ENCODE assay signal across 22 cellular contexts in the genomic region with DNA sequence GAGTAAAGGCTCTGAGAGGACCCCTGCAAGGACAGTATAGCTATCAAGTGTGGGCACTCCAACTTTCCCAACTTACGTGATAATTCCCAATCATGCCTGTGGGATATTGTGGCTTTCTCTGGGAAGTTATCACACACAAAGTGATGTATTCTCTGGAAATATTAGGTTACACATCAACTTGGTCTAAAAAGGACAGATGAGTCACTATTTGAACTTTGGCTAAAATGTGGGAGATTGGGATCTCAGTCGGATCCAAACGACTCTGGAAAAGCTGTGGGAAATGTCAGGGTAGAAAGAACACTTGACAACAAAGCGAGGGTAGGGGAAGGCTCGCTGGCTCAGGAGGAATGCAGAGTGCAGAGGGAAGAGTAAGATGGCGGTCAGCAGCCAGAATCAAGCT.
A peak's percentile ranks its signal among the peaks of the same experiment; 100 is the strongest.
DNase-seq lines count a peak whose midpoint lies in the region; ATAC-seq and TF ChIP-seq lines count a peak whose summit lies in the region.
"Had no signal": no experiment of that assay in that cellular context is flagged by ENCODE, and none has a peak within 500 bp of the region (broad histone marks: within the 10 kb centered on the region; RNA-seq: fewer than 3 reads in every experiment).

No MANE protein-coding gene starts in this region.

- POLR2A ChIA-PET in CD4-positive, alpha-beta T cell (lab: Charles Lee), result interaction anchor here (0.7 to 2.5 kb wide), 10 partner anchors 12 to 1043 kb away, joined by 3 to 11 read pairs (median 4); no protein-coding TSS in a partner anchor
- POLR2A ChIA-PET in activated CD4-positive, alpha-beta memory T cell treated with anti-CD3 and anti-CD28 coated beads for 36 hours (lab: Charles Lee), result interaction anchor here (0.9 to 1.3 kb wide), 2 partner anchors 13 to 33 kb away, joined by 4 to 6 read pairs; no protein-coding TSS in a partner anchor

- TF ChIP-seq CTCF in CD4-positive, alpha-beta T cell (IDR thresholded peaks at IDR 0.05), result no peak
- no peak for TF ChIP-seq CTCF in HFFc6 (IDR thresholded peaks at IDR 0.05)

- peak overlapping the region; percentile 93 to 97 (median 95) for H3K27ac Mint-ChIP-seq in CD4-positive, CD25-positive, alpha-beta regulatory T cell
- H3K27ac Mint-ChIP-seq in CD4-positive, alpha-beta T cell, result peak overlapping the region; percentile 96
- peak overlapping the region; percentile 82 for H3K27ac Mint-ChIP-seq in activated CD4-positive, alpha-beta memory T cell treated with anti-CD3 and anti-CD28 coated beads for 36 hours
- no peak overlapping the region for H3K27ac Mint-ChIP-seq in HFFc6
- H3K27ac Mint-ChIP-seq: neural progenitor cell had no signal

- no peaks in the 10 kb centered on the region for H3K36me3 Mint-ChIP-seq in CD4-positive, CD25-positive, alpha-beta regulatory T cell
- H3K36me3 Mint-ChIP-seq in CD4-positive, alpha-beta T cell (ENCODE audit: low read depth), result no peaks in the 10 kb centered on the region
- peaks cover 5% of the 10 kb centered on the region for H3K36me3 Mint-ChIP-seq in activated CD4-positive, alpha-beta memory T cell treated with anti-CD3 and anti-CD28 coated beads for 36 hours
- peaks cover 5% of the 10 kb centered on the region; the same call in 1 of the 2 replicates for H3K36me3 Mint-ChIP-seq in HFFc6 (ENCODE audit: low read depth)
- H3K36me3 Mint-ChIP-seq: neural progenitor cell had no signal

- H3K4me1 ChIP-seq in CD4-positive, CD25-positive, alpha-beta regulatory T cell (ENCODE audit: control insufficient read depth, insufficient read depth, low read length, poor library complexity, severe bottlenecking), result peaks cover 62% of the 10 kb centered on the region
- peaks cover 44% of the 10 kb centered on the region for H3K4me1 ChIP-seq in effector memory CD4-positive, alpha-beta T cell (ENCODE audit: control insufficient read depth, insufficient read depth, low read length, poor library complexity, severe bottlenecking)
- H3K4me1 ChIP-seq: neural progenitor cell, stomach, tibial nerve had no signal

- H3K9me3 Mint-ChIP-seq in CD4-positive, CD25-positive, alpha-beta regulatory T cell, result peaks cover 0 to 2% (median 0%) of the 10 kb centered on the region in 7 donors
- no peaks in the 10 kb centered on the region for H3K9me3 Mint-ChIP-seq in CD4-positive, alpha-beta T cell
- H3K9me3 Mint-ChIP-seq in activated CD4-positive, alpha-beta memory T cell treated with anti-CD3 and anti-CD28 coated beads for 36 hours, result peaks cover 8% of the 10 kb centered on the region
- H3K9me3 Mint-ChIP-seq in HFFc6, result peaks cover 33% of the 10 kb centered on the region
- H3K9me3 Mint-ChIP-seq: neural progenitor cell had no signal

- CTCF ChIA-PET in CD4-positive, alpha-beta T cell (lab: Charles Lee), result interaction anchor here (0.7 to 1.6 kb wide), 5 partner anchors 9 to 1051 kb away, joined by 3 to 5 read pairs (median 4); no protein-coding TSS in a partner anchor
- CTCF ChIA-PET in activated CD4-positive, alpha-beta memory T cell treated with anti-CD3 and anti-CD28 coated beads for 36 hours (lab: Charles Lee), result interaction anchor here (1.9 kb wide), 1 partner anchor 13 kb away, joined by 7 read pairs; no protein-coding TSS in a partner anchor

- DNase-seq in CD4-positive, CD25-positive, alpha-beta regulatory T cell, result no peak
- DNase-seq in CD4-positive, alpha-beta T cell, result no peak
- no peak for DNase-seq in activated CD4-positive, alpha-beta memory T cell treated with anti-CD3 and anti-CD28 coated beads for 36 hours
- DNase-seq in effector memory CD4-positive, alpha-beta T cell, result no peak
- DNase-seq in HFFc6, result no peak
- DNase-seq in iPS-NIHi11 (ENCODE audit: low spot score), result no peak
- no peak for DNase-seq in NCI-H1417 treated with DMSO at 0.1 percent for 48 hours (lab: John Stamatoyannopoulos, UW)
- DNase-seq: activated CD8-positive, alpha-beta memory T cell treated with anti-CD3 and anti-CD28 coated beads, Interleukin-2, amount 50 U/mL, for 4 hours; DMS153; GDM1; glutamatergic neuron; mucosa of descending colon; NCI-H1092 treated with DMSO at 0.1 percent for 48 hours; NCI-H2081 treated with DMSO at 0.1 percent for 48 hours; NCI-H510A; SHP77 treated with DMSO at 0.1 percent for 48 hours; stomach had no signal

- peak overlapping the region; percentile 76 for H3K27ac ChIP-seq in CD4-positive, CD25-positive, alpha-beta regulatory T cell (ENCODE audit: insufficient read depth, low read length, poor library complexity, severe bottlenecking)
- H3K27ac ChIP-seq in CD4-positive, alpha-beta T cell (ENCODE audit: low read depth, low read length), result peak overlapping the region; percentile 73
- peak overlapping the region; percentile 65 for H3K27ac ChIP-seq in effector memory CD4-positive, alpha-beta T cell (ENCODE audit: insufficient read depth, low read length, poor library complexity, severe bottlenecking)
- H3K27ac ChIP-seq: epithelial cell of prostate, neural progenitor cell, stomach, tibial nerve had no signal

- ATAC-seq in CD4-positive, CD25-positive, alpha-beta regulatory T cell (ENCODE audit: low read depth in 2 of 2), result no peak
- ATAC-seq in CD4-positive, alpha-beta T cell (ENCODE audit: poor library complexity), result no peak
- ATAC-seq: sciatic nerve had no signal

- no peaks in the 10 kb centered on the region for H3K27me3 ChIP-seq in CD4-positive, CD25-positive, alpha-beta regulatory T cell (ENCODE audit: control insufficient read depth, insufficient read depth, low read length)
- H3K27me3 ChIP-seq in CD4-positive, alpha-beta T cell (ENCODE audit: control insufficient read depth, insufficient read depth, low read length), result no peaks in the 10 kb centered on the region
- H3K27me3 ChIP-seq in effector memory CD4-positive, alpha-beta T cell (replicated peaks; ENCODE audit: control insufficient read depth, insufficient read depth, low read length, poor library complexity, severe bottlenecking), result no peaks in the 10 kb centered on the region
- H3K27me3 ChIP-seq: neural progenitor cell, tibial nerve had no signal

- peak overlapping the region; percentile 29 for H3K4me3 ChIP-seq in CD4-positive, CD25-positive, alpha-beta regulatory T cell (ENCODE audit: low read depth, low read length)
- H3K4me3 ChIP-seq in effector memory CD4-positive, alpha-beta T cell (ENCODE audit: insufficient read depth, low read depth, low read length, poor library complexity, severe bottlenecking), result no peak overlapping the region
- H3K4me3 ChIP-seq: lung, mucosa of descending colon, neural progenitor cell, stomach, tibial nerve had no signal

- no peaks in the 10 kb centered on the region for H3K9me3 ChIP-seq in CD4-positive, CD25-positive, alpha-beta regulatory T cell (ENCODE audit: control insufficient read depth in 2 of 2, low read length in 2 of 2)
- H3K9me3 ChIP-seq in CD4-positive, alpha-beta T cell (ENCODE audit: control insufficient read depth, low read length), result no peaks in the 10 kb centered on the region
- no peaks in the 10 kb centered on the region for H3K9me3 ChIP-seq in effector memory CD4-positive, alpha-beta T cell (ENCODE audit: control insufficient read depth, low read length)
- H3K9me3 ChIP-seq: mucosa of descending colon, stomach, tibial nerve had no signal

- no peaks in the 10 kb centered on the region for H3K36me3 ChIP-seq in CD4-positive, CD25-positive, alpha-beta regulatory T cell (ENCODE audit: control insufficient read depth, insufficient read depth, low read length)
- H3K36me3 ChIP-seq in effector memory CD4-positive, alpha-beta T cell (ENCODE audit: control insufficient read depth, insufficient read depth, low read length), result no peaks in the 10 kb centered on the region
- H3K36me3 ChIP-seq: neural progenitor cell, stomach, tibial nerve had no signal

- intact Hi-C loops in CD4-positive, alpha-beta T cell (cut with DNase I, micrococcal nuclease), result loop anchor here in 1 of 2 experiments (10.0 kb wide), 3 partner anchors 222 to 1052 kb away; partner anchors contain the start of gene BCL11B
- intact Hi-C loops in activated CD4-positive, alpha-beta memory T cell treated with anti-CD3 and anti-CD28 coated beads for 36 hours (cut with micrococcal nuclease), result loop anchor here (1.0 to 5.0 kb wide), 3 partner anchors 229 to 1049 kb away; partner anchors contain the start of gene BCL11B

- H3K4me1 Mint-ChIP-seq in CD4-positive, CD25-positive, alpha-beta regulatory T cell, result peaks cover 24 to 65% (median 51%) of the 10 kb centered on the region in 4 donors
- peaks cover 62% of the 10 kb centered on the region for H3K4me1 Mint-ChIP-seq in CD4-positive, alpha-beta T cell (ENCODE audit: low read depth)
- H3K4me1 Mint-ChIP-seq in activated CD4-positive, alpha-beta memory T cell treated with anti-CD3 and anti-CD28 coated beads for 36 hours (ENCODE audit: low read depth), result peaks cover 63% of the 10 kb centered on the region
- no peaks in the 10 kb centered on the region for H3K4me1 Mint-ChIP-seq in HFFc6 (ENCODE audit: low read depth)
- H3K4me1 Mint-ChIP-seq: neural progenitor cell had no signal

- H3K27me3 Mint-ChIP-seq in CD4-positive, CD25-positive, alpha-beta regulatory T cell, result no peaks in the 10 kb centered on the region
- no peaks in the 10 kb centered on the region for H3K27me3 Mint-ChIP-seq in CD4-positive, alpha-beta T cell
- no peaks in the 10 kb centered on the region for H3K27me3 Mint-ChIP-seq in activated CD4-positive, alpha-beta memory T cell treated with anti-CD3 and anti-CD28 coated beads for 36 hours
- no peaks in the 10 kb centered on the region; the same call in 1 of the 2 replicates for H3K27me3 Mint-ChIP-seq in HFFc6 (ENCODE audit: insufficient read depth)

- H3K4me3 Mint-ChIP-seq in CD4-positive, CD25-positive, alpha-beta regulatory T cell, result peak overlapping the region in 3 of 4 donors; percentile 46 to 72 (median 68)
- peak overlapping the region; percentile 11 for H3K4me3 Mint-ChIP-seq in CD4-positive, alpha-beta T cell
- peak overlapping the region; percentile 31 for H3K4me3 Mint-ChIP-seq in activated CD4-positive, alpha-beta memory T cell treated with anti-CD3 and anti-CD28 coated beads for 36 hours
- no peak overlapping the region for H3K4me3 Mint-ChIP-seq in HFFc6
- H3K4me3 Mint-ChIP-seq: neural progenitor cell had no signal
